ENCODE assay signal across 14 cellular contexts in genomic region chr3:100003609-100004503, GRCh38.
DNase-seq lines count a peak whose midpoint lies in the region; ATAC-seq and TF ChIP-seq lines count a peak whose summit lies in the region.
"Had no signal": no experiment of that assay in that cellular context is flagged by ENCODE, and none has a peak within 500 bp of the region (broad histone marks: within the 10 kb centered on the region; RNA-seq: fewer than 3 reads in every experiment).

No MANE protein-coding gene starts in this region.

- CTCF ChIA-PET in CD8-positive, alpha-beta T cell (lab: Charles Lee): no interaction called here

- H3K36me3 ChIP-seq in esophagus squamous epithelium: no peaks in the 10 kb centered on the region
- no peaks in the 10 kb centered on the region for H3K36me3 ChIP-seq in CD8-positive, alpha-beta T cell (ENCODE audit: insufficient read depth, low read length)
- H3K36me3 ChIP-seq: ascending aorta, Peyer's patch had no signal

- H3K4me1 Mint-ChIP-seq in activated naive CD8-positive, alpha-beta T cell (ENCODE audit: low read depth): peaks cover 3% of the 10 kb centered on the region
- peaks cover 11% of the 10 kb centered on the region for H3K4me1 Mint-ChIP-seq in activated naive CD8-positive, alpha-beta T cell treated with anti-CD3 and anti-CD28 coated beads for 36 hours
- H3K4me1 Mint-ChIP-seq in type B pancreatic cell (ENCODE audit: unreplicated experiment): peaks cover 48% of the 10 kb centered on the region
- H3K4me1 Mint-ChIP-seq in CD8-positive, alpha-beta T cell (ENCODE audit: low read depth): no peaks in the 10 kb centered on the region
- H3K4me1 Mint-ChIP-seq: neural crest cell had no signal

- intact Hi-C loops in esophagus squamous epithelium (cut with DNase I): no loop called here
- intact Hi-C loops in CD8-positive, alpha-beta T cell (cut with DNase I, micrococcal nuclease): no loop called here

- no peaks in the 10 kb centered on the region for H3K9me3 ChIP-seq in esophagus squamous epithelium
- no peaks in the 10 kb centered on the region for H3K9me3 ChIP-seq in CD8-positive, alpha-beta T cell (ENCODE audit: low read length)
- H3K9me3 ChIP-seq: ascending aorta, Peyer's patch had no signal

- H3K4me3 Mint-ChIP-seq in activated naive CD8-positive, alpha-beta T cell: no peak overlapping the region
- H3K4me3 Mint-ChIP-seq in activated naive CD8-positive, alpha-beta T cell treated with anti-CD3 and anti-CD28 coated beads for 36 hours: no peak overlapping the region
- no peak overlapping the region for H3K4me3 Mint-ChIP-seq in type B pancreatic cell
- H3K4me3 Mint-ChIP-seq in CD8-positive, alpha-beta T cell: no peak overlapping the region
- H3K4me3 Mint-ChIP-seq: neural crest cell; stimulated activated effector memory CD8-positive, alpha-beta T cell treated with anti-CD3 and anti-CD28 coated beads, Interleukin-12 subunit alpha, Interleukin-12 subunit beta, amount 100 ng/mL, for 72 hours had no signal

- H3K4me3 ChIP-seq in esophagus squamous epithelium: no peak overlapping the region
- no peak overlapping the region for H3K4me3 ChIP-seq in CD8-positive, alpha-beta T cell (ENCODE audit: low read depth, low read length)
- H3K4me3 ChIP-seq: ascending aorta, Peyer's patch had no signal

- TF ChIP-seq CTCF in esophagus squamous epithelium (IDR thresholded peaks at IDR 0.05) (no peak), type B pancreatic cell (conservative IDR thresholded peaks at IDR 0.05) (no peak)
- TF ChIP-seq CTCF in CD8-positive, alpha-beta T cell (IDR thresholded peaks at IDR 0.05): no peak

- peak; percentile 57 for ATAC-seq in HG03378 (IDR thresholded peaks at IDR 0.05; ENCODE audit: unreplicated experiment)
- no peak for ATAC-seq in GM21526 (IDR thresholded peaks at IDR 0.05; ENCODE audit: low FRiP score, unreplicated experiment)
- ATAC-seq in HG03442 (IDR thresholded peaks at IDR 0.05; ENCODE audit: unreplicated experiment): no peak
- no peak for ATAC-seq in CD8-positive, alpha-beta T cell

- peak overlapping the region; percentile 5 for H3K27ac Mint-ChIP-seq in activated naive CD8-positive, alpha-beta T cell
- H3K27ac Mint-ChIP-seq in activated naive CD8-positive, alpha-beta T cell treated with anti-CD3 and anti-CD28 coated beads for 36 hours: no peak overlapping the region
- peak overlapping the region; percentile 80 for H3K27ac Mint-ChIP-seq in type B pancreatic cell
- H3K27ac Mint-ChIP-seq in CD8-positive, alpha-beta T cell: no peak overlapping the region

- WGBS in esophagus squamous epithelium, 2 donors: 82 to 100% methylated on average over 4 of the region's 4 CpGs

- no peak for TF ChIP-seq POLR2A in esophagus squamous epithelium (IDR thresholded peaks at IDR 0.05)

- peak overlapping the region; percentile 43 to 74 (median 62) for H3K27ac ChIP-seq in esophagus squamous epithelium
- H3K27ac ChIP-seq in CD8-positive, alpha-beta T cell (ENCODE audit: low read depth, low read length): no peak overlapping the region

- H3K27me3 Mint-ChIP-seq in activated naive CD8-positive, alpha-beta T cell: no peaks in the 10 kb centered on the region
- no peaks in the 10 kb centered on the region for H3K27me3 Mint-ChIP-seq in activated naive CD8-positive, alpha-beta T cell treated with anti-CD3 and anti-CD28 coated beads for 36 hours
- H3K27me3 Mint-ChIP-seq in type B pancreatic cell: no peaks in the 10 kb centered on the region
- H3K27me3 Mint-ChIP-seq in CD8-positive, alpha-beta T cell (ENCODE audit: low read depth): no peaks in the 10 kb centered on the region

- POLR2A ChIA-PET in CD8-positive, alpha-beta T cell (lab: Charles Lee): no interaction called here

- peaks cover 9 to 85% (median 34%) of the 10 kb centered on the region in 3 donors for H3K4me1 ChIP-seq in esophagus squamous epithelium
- H3K4me1 ChIP-seq in CD8-positive, alpha-beta T cell (ENCODE audit: insufficient read depth, low read length): no peaks in the 10 kb centered on the region

- no peaks in the 10 kb centered on the region for H3K9me3 Mint-ChIP-seq in activated naive CD8-positive, alpha-beta T cell (ENCODE audit: low read depth)
- H3K9me3 Mint-ChIP-seq in activated naive CD8-positive, alpha-beta T cell treated with anti-CD3 and anti-CD28 coated beads for 36 hours: peaks cover 3% of the 10 kb centered on the region
- H3K9me3 Mint-ChIP-seq in type B pancreatic cell: no peaks in the 10 kb centered on the region
- H3K9me3 Mint-ChIP-seq in CD8-positive, alpha-beta T cell: no peaks in the 10 kb centered on the region
- H3K9me3 Mint-ChIP-seq: neural crest cell had no signal

- peaks cover 14% of the 10 kb centered on the region for H3K36me3 Mint-ChIP-seq in activated naive CD8-positive, alpha-beta T cell
- H3K36me3 Mint-ChIP-seq in activated naive CD8-positive, alpha-beta T cell treated with anti-CD3 and anti-CD28 coated beads for 36 hours: peaks cover 5% of the 10 kb centered on the region
- no peaks in the 10 kb centered on the region for H3K36me3 Mint-ChIP-seq in type B pancreatic cell
- peaks cover 2% of the 10 kb centered on the region for H3K36me3 Mint-ChIP-seq in CD8-positive, alpha-beta T cell
- H3K36me3 Mint-ChIP-seq: stimulated activated effector memory CD8-positive, alpha-beta T cell treated with anti-CD3 and anti-CD28 coated beads, Interleukin-12 subunit alpha, Interleukin-12 subunit beta, amount 100 ng/mL, for 72 hours had no signal

- DNase-seq in activated naive CD8-positive, alpha-beta T cell treated with anti-CD3 and anti-CD28 coated beads for 36 hours: no peak
- DNase-seq in esophagus squamous epithelium (lab: John Stamatoyannopoulos, UW) (no peak), type B pancreatic cell (ENCODE audit: extremely low spot score, unreplicated experiment) (no peak)
- no peak for DNase-seq in CD8-positive, alpha-beta T cell
- DNase-seq: activated CD8-positive, alpha-beta memory T cell treated with anti-CD3 and anti-CD28 coated beads for 24 hours; activated effector memory CD4-positive, alpha-beta T cell treated with Interleukin-2 at 50 U/mL for 16 hours had no signal

- H3K27me3 ChIP-seq in esophagus squamous epithelium: no peaks in the 10 kb centered on the region
- no peaks in the 10 kb centered on the region for H3K27me3 ChIP-seq in CD8-positive, alpha-beta T cell (ENCODE audit: insufficient read depth, low read length)
- H3K27me3 ChIP-seq: ascending aorta, Peyer's patch had no signal

Comparison
In these comparisons a context has a peak if more than half of its experiments do, and no peak if none do; other contexts are left out.
1. H3K27ac Mint-ChIP-seq: peak in activated naive CD8-positive, alpha-beta T cell (single experiment) and type B pancreatic cell (single experiment); none in activated naive CD8-positive, alpha-beta T cell treated with anti-CD3 and anti-CD28 coated beads for 36 hours (single experiment) and CD8-positive, alpha-beta T cell (single experiment).